ENCODE assay signal across 8 cellular contexts in the genomic region with DNA sequence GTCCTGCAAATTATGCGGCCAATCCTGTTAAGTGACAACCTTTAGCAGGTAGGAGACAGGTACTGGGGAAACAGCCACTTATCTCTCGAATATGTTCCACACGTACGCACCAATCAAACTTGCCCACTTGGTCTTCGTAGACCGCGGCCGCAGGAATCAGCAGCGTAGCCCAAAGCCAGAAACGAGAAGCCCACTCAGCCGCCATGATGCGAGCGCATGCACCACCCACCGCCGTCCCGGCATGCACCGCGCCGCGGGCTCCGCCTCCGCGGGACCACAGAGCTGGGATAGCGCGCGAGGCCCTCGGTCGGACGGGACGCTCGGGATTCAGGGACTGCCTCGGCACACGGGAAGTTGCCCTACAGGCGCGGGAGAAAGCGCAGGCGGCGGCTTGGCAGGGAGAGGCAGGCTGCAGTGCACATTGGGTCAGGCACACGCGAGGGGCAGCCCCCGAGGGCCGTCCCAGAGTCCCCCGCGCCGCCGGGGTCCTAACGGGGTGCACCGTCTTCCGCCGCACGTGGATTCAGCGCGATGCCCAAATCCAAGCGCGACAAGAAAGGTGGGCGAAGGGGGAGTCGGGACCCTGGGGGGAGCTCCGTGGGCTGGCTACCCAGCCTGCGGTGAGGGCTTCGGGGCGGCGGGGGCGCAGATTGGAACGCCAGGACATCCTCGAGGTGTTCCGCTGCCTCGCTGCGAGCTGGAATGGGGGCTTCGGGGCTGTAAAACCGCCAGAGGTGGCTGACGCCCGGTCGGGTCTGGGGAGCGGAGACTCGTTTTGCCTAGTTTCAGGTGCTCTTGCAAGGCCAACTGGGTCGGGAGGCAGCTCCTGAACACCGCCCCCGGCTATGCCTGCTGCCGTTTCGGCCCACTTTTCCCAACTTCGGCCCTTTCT. TPM values are rescaled to one million over a fixed set of nuclear protein-coding genes. Genes with fewer than 3 reads are reported as not detected.
DNase-seq lines count a peak whose midpoint lies in the region; ATAC-seq, FAIRE-seq and TF ChIP-seq lines count a peak whose summit lies in the region.

Gene EMC1 (minus strand): TSS at position 220 of the 892 bp plus-strand sequence. CDS start 15 bp downstream, at position 205.
Gene MRTO4 (plus strand): TSS at position 501 of the 892 bp plus-strand sequence. CDS start 31 bp downstream, at position 532.

- no peaks in the 10 kb centered on the region for H3K27me3 Mint-ChIP-seq in astrocyte (ENCODE audit: low read depth, unreplicated experiment)

- in situ Hi-C loops in GM13977 (cut with MboI; ENCODE audit: low pct_unique_long_range_greater_than_20kb, low sequenced_read_pairs, unreplicated experiment): no loop called here

- H3K9me3 Mint-ChIP-seq in astrocyte (ENCODE audit: unreplicated experiment): no peaks in the 10 kb centered on the region

- H3K4me3 Mint-ChIP-seq in astrocyte (ENCODE audit: unreplicated experiment): peak within 1 kb of the TSS; percentile 97

- peak within 1 kb of the TSS; percentile 93 for H2AFZ ChIP-seq in astrocyte (ENCODE audit: low read depth, low read length)

- peaks cover 19% of the 10 kb centered on the region for H3K4me1 Mint-ChIP-seq in astrocyte (ENCODE audit: low read depth, unreplicated experiment)

- DNase-seq in GM13977 (ENCODE audit: low spot score): peak; percentile 95
- peak; percentile 75 for DNase-seq in NCI-H146 (lab: John Stamatoyannopoulos, UW)
- peak; percentile 77 for DNase-seq in T-helper 22 cell (ENCODE audit: low read depth)
- DNase-seq in astrocyte (ENCODE audit: low read depth): peak; percentile 56
- peak; percentile 95 for DNase-seq in hepatic stellate cell (ENCODE audit: low spot score)
- DNase-seq in vagina (ENCODE audit: extremely low spot score in 2 of 2): no peak

- no peak for FAIRE-seq in astrocyte (lab: Jason Lieb, UNC)

- peaks cover 94% of the 10 kb centered on the region for H3K79me2 ChIP-seq in astrocyte (ENCODE audit: insufficient read depth, low read length)

- H3K4me1 ChIP-seq in astrocyte (ENCODE audit: insufficient read depth, low read length) (peaks cover 24% of the 10 kb centered on the region), rectal smooth muscle tissue (ENCODE audit: control insufficient read depth, insufficient read depth, low read length) (peaks cover 7% of the 10 kb centered on the region), vagina (peaks cover 43% of the 10 kb centered on the region)

- peak within 1 kb of the TSS; percentile 96 for H3K9ac ChIP-seq in astrocyte (ENCODE audit: low read length)
- H3K9ac ChIP-seq in rectal smooth muscle tissue (ENCODE audit: low read length): peak within 1 kb of the TSS; percentile 82

- H3K36me3 ChIP-seq in astrocyte (ENCODE audit: insufficient read depth, low read length): peaks cover 10% of the 10 kb centered on the region
- peaks cover 2% of the 10 kb centered on the region for H3K36me3 ChIP-seq in rectal smooth muscle tissue (ENCODE audit: control insufficient read depth, insufficient read depth, low read length)
- H3K36me3 ChIP-seq in vagina: peaks cover 0 to 12% of the 10 kb centered on the region in 2 donors

- H4K20me1 ChIP-seq in astrocyte (ENCODE audit: insufficient read depth, low read length): peaks cover 45% of the 10 kb centered on the region

- H3K27ac Mint-ChIP-seq in astrocyte (ENCODE audit: unreplicated experiment): peak within 1 kb of the TSS; percentile 97

- H3K9me3 ChIP-seq in astrocyte (ENCODE audit: insufficient read depth, low read depth, low read length) (no peaks in the 10 kb centered on the region), vagina (no peaks in the 10 kb centered on the region)

- H3K36me3 Mint-ChIP-seq in astrocyte (ENCODE audit: low read depth, unreplicated experiment): peaks cover 7% of the 10 kb centered on the region

- H3K4me3 ChIP-seq in astrocyte (ENCODE audit: insufficient read depth, low read depth, low read length): peak within 1 kb of the TSS; percentile 99
- H3K4me3 ChIP-seq in rectal smooth muscle tissue (ENCODE audit: low read length): peak within 1 kb of the TSS; percentile 97
- peak within 1 kb of the TSS; percentile 73 to 75 for H3K4me3 ChIP-seq in vagina

- intact Hi-C loops in vagina (cut with DNase I): no loop called here

- peak; percentile 89 for ATAC-seq in HG02763 (IDR thresholded peaks at IDR 0.05; ENCODE audit: unreplicated experiment)

- H3K4me2 ChIP-seq in astrocyte (ENCODE audit: low read length): peak within 1 kb of the TSS; percentile 90

- TF ChIP-seq CTCF in GM13977 (IDR thresholded peaks at IDR 0.05; ENCODE audit: extremely low read depth, insufficient read depth, missing control alignments) (no peak), astrocyte (IDR thresholded peaks at IDR 0.05; ENCODE audit: insufficient read depth, low read depth, low read length) (no peak), vagina (IDR thresholded peaks at IDR 0.05) (peak in 1 of 3 experiments; percentile 38)

- H3K27ac ChIP-seq in astrocyte (ENCODE audit: low read depth, low read length) (peak within 1 kb of the TSS; percentile 97), rectal smooth muscle tissue (ENCODE audit: low read depth, low read length) (peak within 1 kb of the TSS; percentile 96), vagina (peak within 1 kb of the TSS; percentile 89)

- H3K27me3 ChIP-seq in astrocyte (ENCODE audit: insufficient read depth, low read length) (no peaks in the 10 kb centered on the region), rectal smooth muscle tissue (ENCODE audit: control insufficient read depth, insufficient read depth, low read length) (no peaks in the 10 kb centered on the region), vagina (no peaks in the 10 kb centered on the region)

- TF ChIP-seq POLR2A in vagina (IDR thresholded peaks at IDR 0.05): no peak

RNA-seq across cellular contexts. Expression of gene EMC1, which starts in this region (rescaled TPM):
- 89.3 and 92.9 TPM in 2 replicates for total RNA-seq in astrocyte
- 28.0 TPM for total RNA-seq in vagina

RNA-seq across cellular contexts. Expression of gene MRTO4, which starts in this region (rescaled TPM):
- 37.9 and 41.0 TPM in 2 replicates for total RNA-seq in astrocyte
- total RNA-seq in vagina: 19.2 TPM

Comparison
In these comparisons a context has a peak if more than half of its experiments do, and no peak if none do; other contexts are left out.
1. DNase-seq: peak in GM13977 (single experiment), NCI-H146 (single experiment), T-helper 22 cell (single experiment), astrocyte (single experiment) and hepatic stellate cell (single experiment); none in vagina (0 of 2).
2. Peak in every context shown above with its lines, with median percentiles within 50 percentile points of each other: H3K27ac ChIP-seq and H3K4me3 ChIP-seq.